22 cellular contexts compared by ENCODE assay signal in genomic region chr1:95004013-95004412, GRCh38.
DNase-seq lines count a peak whose midpoint lies in the region; ATAC-seq and TF ChIP-seq lines count a peak whose summit lies in the region.
"Had no signal": no experiment of that assay in that cellular context is flagged by ENCODE, and none has a peak within 500 bp of the region (broad histone marks: within the 10 kb centered on the region; RNA-seq: fewer than 3 reads in every experiment).

No MANE protein-coding gene starts in this region.

- peaks cover 4 to 10% of the 10 kb centered on the region in 2 donors for H3K36me3 Mint-ChIP-seq in stimulated activated naive B cell treated with anti-CD40 and anti-IgM and Interleukin-4, amounts not matched to agents 10 μg/mL and 1 μg/mL and 100 μg/mL, for 72 hours

- H3K4me3 ChIP-seq in HEK293 (ENCODE audit: low read depth, low read length), result no peak overlapping the region
- H3K4me3 ChIP-seq in PC-9, result no peak overlapping the region
- H3K4me3 ChIP-seq in fibroblast of lung (replicated peaks in 1 of 4; ENCODE audit: control extremely low read depth in 1 of 4, insufficient read depth in 1 of 4, low read depth in 3 of 4, low read length in 4 of 4), result no peak overlapping the region
- H3K4me3 ChIP-seq: A549, K562, MG63 had no signal

- no peak for TF ChIP-seq CTCF in HEK293 (tag by site-specific recombination; IDR thresholded peaks at IDR 0.05)
- no peak for TF ChIP-seq CTCF in PC-9 (conservative IDR thresholded peaks at IDR 0.05)
- TF ChIP-seq CTCF in fibroblast of lung (conservative IDR thresholded peaks at IDR 0.05 in 1 of 2, IDR thresholded peaks at IDR 0.05 in 1 of 2; ENCODE audit: low read depth in 1 of 2, low read length in 2 of 2), result no peak

- intact Hi-C loops in PC-9 (cut with micrococcal nuclease; ENCODE audit: unreplicated experiment), result no loop called here

- H2AFZ ChIP-seq in PC-9 (no peak overlapping the region), fibroblast of lung (ENCODE audit: low read length) (no peak overlapping the region)

- H3K36me3 ChIP-seq in HEK293 (ENCODE audit: control insufficient read depth in 2 of 2, insufficient read depth in 1 of 2, low read length in 2 of 2) (no peaks in the 10 kb centered on the region), PC-9 (ENCODE audit: low read depth) (no peaks in the 10 kb centered on the region), fibroblast of lung (ENCODE audit: control insufficient read depth, insufficient read depth, low read length) (no peaks in the 10 kb centered on the region)
- H3K36me3 ChIP-seq: BE2C, MG63 had no signal

- ATAC-seq in stimulated activated naive B cell treated with anti-CD40 and anti-IgM and Interleukin-4, amounts not matched to agents 10 μg/mL and 1 μg/mL and 100 μg/mL, for 72 hours (replicated peaks), result peak; percentile 43 to 50
- no peak for ATAC-seq in GM18858 (IDR thresholded peaks at IDR 0.05; ENCODE audit: unreplicated experiment)
- ATAC-seq: A549, SK-N-SH treated with all-trans-retinoic acid at 6 μM for 48 hours, T-cell had no signal

- H3K4me1 ChIP-seq in HEK293 (ENCODE audit: control insufficient read depth, insufficient read depth, low read length) (peaks cover 9% of the 10 kb centered on the region), PC-9 (replicated peaks; ENCODE audit: insufficient read depth) (peaks cover 21% of the 10 kb centered on the region), fibroblast of lung (ENCODE audit: control insufficient read depth, extremely low read depth, insufficient read depth, low read length) (peaks cover 10% of the 10 kb centered on the region)
- H3K4me1 ChIP-seq: BE2C had no signal

- H3K4me1 Mint-ChIP-seq in stimulated activated naive B cell treated with anti-CD40 and anti-IgM and Interleukin-4, amounts not matched to agents 10 μg/mL and 1 μg/mL and 100 μg/mL, for 72 hours, result peaks cover 0 to 7% of the 10 kb centered on the region in 2 donors
- H3K4me1 Mint-ChIP-seq: T-cell had no signal

- H3K27me3 ChIP-seq in PC-9 (ENCODE audit: insufficient read depth, low read depth), result no peaks in the 10 kb centered on the region
- no peaks in the 10 kb centered on the region for H3K27me3 ChIP-seq in fibroblast of lung (ENCODE audit: control insufficient read depth, insufficient read depth, low read length)
- H3K27me3 ChIP-seq: BE2C, MG63 had no signal

- H3K27me3 Mint-ChIP-seq in stimulated activated naive B cell treated with anti-CD40 and anti-IgM and Interleukin-4, amounts not matched to agents 10 μg/mL and 1 μg/mL and 100 μg/mL, for 72 hours, result no peaks in the 10 kb centered on the region
- H3K27me3 Mint-ChIP-seq: T-cell had no signal

- peaks cover 3% of the 10 kb centered on the region; the same call in 1 of the 2 replicates for H3F3A ChIP-seq in PC-9 (ENCODE audit: insufficient read depth, low read depth)

- H3K27ac ChIP-seq in HEK293 (ENCODE audit: extremely low read depth, low read depth, low read length) (no peak overlapping the region), PC-9 (peak overlapping the region; percentile 32), fibroblast of lung (ENCODE audit: insufficient read depth, low read length) (peak overlapping the region; percentile 51)
- H3K27ac ChIP-seq: A549 had no signal

- H3K9me2 ChIP-seq in PC-9 (ENCODE audit: insufficient read depth), result no peaks in the 10 kb centered on the region; the same call in 1 of the 2 replicates

- H4K20me1 ChIP-seq in PC-9 (ENCODE audit: insufficient read depth), result no peaks in the 10 kb centered on the region
- no peaks in the 10 kb centered on the region for H4K20me1 ChIP-seq in fibroblast of lung (ENCODE audit: control insufficient read depth, extremely low read depth, insufficient read depth, low read length)

- H3K79me2 ChIP-seq in PC-9 (ENCODE audit: low read depth), result no peaks in the 10 kb centered on the region
- no peaks in the 10 kb centered on the region for H3K79me2 ChIP-seq in fibroblast of lung (ENCODE audit: control insufficient read depth, insufficient read depth, low read length)

- CTCF ChIA-PET in HEK293 (lab: Yijun Ruan, JAX), result interaction anchor here (0.6 to 1.4 kb wide), 2 partner anchors 9 to 421 kb away, joined by 3 to 5 read pairs; no protein-coding TSS in a partner anchor
- CTCF ChIA-PET in PC-9 (lab: Charles Lee), result no interaction called here

- POLR2A ChIA-PET in HEK293 (lab: Yijun Ruan, JAX) (interaction anchor here (1.0 kb wide), 1 partner anchor 9 kb away, joined by 4 read pairs; no protein-coding TSS in a partner anchor), PC-9 (lab: Charles Lee; ENCODE audit: unreplicated experiment) (no interaction called here)

- no peak overlapping the region for H3K4me3 Mint-ChIP-seq in stimulated activated naive B cell treated with anti-CD40 and anti-IgM and Interleukin-4, amounts not matched to agents 10 μg/mL and 1 μg/mL and 100 μg/mL, for 72 hours
- H3K4me3 Mint-ChIP-seq: T-cell had no signal

- H3K4me2 ChIP-seq in PC-9, result no peak overlapping the region
- no peak overlapping the region for H3K4me2 ChIP-seq in fibroblast of lung (ENCODE audit: extremely low read depth, insufficient read depth, low read length)

- no peaks in the 10 kb centered on the region for H3K9me3 Mint-ChIP-seq in stimulated activated naive B cell treated with anti-CD40 and anti-IgM and Interleukin-4, amounts not matched to agents 10 μg/mL and 1 μg/mL and 100 μg/mL, for 72 hours
- H3K9me3 Mint-ChIP-seq: T-cell had no signal

- no TSS peak for BruUV-seq in PC-9 (replicated peaks; lab: Mats Ljungman, UMichigan)

- H3K27ac Mint-ChIP-seq in stimulated activated naive B cell treated with anti-CD40 and anti-IgM and Interleukin-4, amounts not matched to agents 10 μg/mL and 1 μg/mL and 100 μg/mL, for 72 hours, result no peak overlapping the region
- H3K27ac Mint-ChIP-seq: T-cell had no signal

- no peak overlapping the region for H3K9ac ChIP-seq in fibroblast of lung (ENCODE audit: insufficient read depth, low read length)

- DNase-seq in PC-9 (no peak), fibroblast of lung (ENCODE audit: low read depth in 2 of 2) (no peak), mesenteric fat pad (ENCODE audit: low spot score) (no peak), T-helper 9 cell (no peak), SW 1271 (lab: John Stamatoyannopoulos, UW) (no peak)
- no peak for DNase-seq in stimulated activated naive B cell treated with anti-CD40 and anti-IgM and Interleukin-4, amounts not matched to agents 10 μg/mL and 1 μg/mL and 100 μg/mL, for 72 hours
- DNase-seq: BE2C, DMS79, GOT3, NCI-H1048, NCI-H1417 treated with DMSO at 0.1 percent for 48 hours, NCI-H187 treated with DMSO at 0.1 percent for 48 hours, NCI-H226, NCI-H510A treated with DMSO at 0.1 percent for 48 hours, NCI-H774, T-cell had no signal

- H3K9me3 ChIP-seq in HEK293 (ENCODE audit: control insufficient read depth, insufficient read depth, low read depth, low read length) (no peaks in the 10 kb centered on the region), PC-9 (ENCODE audit: insufficient read depth, low read depth) (no peaks in the 10 kb centered on the region), fibroblast of lung (ENCODE audit: control insufficient read depth, insufficient read depth, low read depth, low read length) (no peaks in the 10 kb centered on the region)
- H3K9me3 ChIP-seq: A549, BE2C, MG63 had no signal

TF ChIP-seq in HEK293, 187 proteins besides CTCF, POLR2A, EP300 and RAD21 (continues in another document):
- TF ChIP-seq OSR2 (tag by site-specific recombination; IDR thresholded peaks at IDR 0.05) (peak; percentile 74), PATZ1 (tag by site-specific recombination; IDR thresholded peaks at IDR 0.05) (0 out of 2 replicates have a peak, but pooled peaks have one; percentile 31), ZNF169 (tag by site-specific recombination; IDR thresholded peaks at IDR 0.05) (no peak), PRDM6 (tag by site-specific recombination; IDR thresholded peaks at IDR 0.05) (peak; percentile 49; the same call in 1 of the 2 replicates), ZBTB44 (tag by site-specific recombination; IDR thresholded peaks at IDR 0.05) (peak; percentile 20; the same call in 1 of the 2 replicates)
